ENCODE assay signal across 9 cellular contexts in the genomic region with DNA sequence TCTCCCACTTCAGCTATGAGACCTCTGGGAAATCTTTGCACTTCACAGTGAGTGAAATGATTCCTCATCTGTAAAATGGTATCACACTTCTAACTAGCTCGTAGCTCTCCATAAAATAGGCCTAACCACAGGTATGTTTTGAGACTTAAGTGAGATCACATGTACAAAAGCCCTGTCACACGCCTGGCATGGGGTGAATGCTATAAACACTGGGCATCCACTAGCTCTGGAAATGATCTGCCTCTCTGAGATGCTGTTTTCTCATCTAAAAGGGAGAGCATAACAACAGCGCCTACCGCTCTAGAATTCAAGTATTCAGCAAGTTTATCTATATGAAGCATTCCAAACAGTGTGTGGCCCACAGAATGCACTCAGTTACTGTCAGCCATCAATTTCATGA. TPM values are rescaled to one million over a fixed set of nuclear protein-coding genes. Genes with fewer than 3 reads are reported as not detected.
A peak's percentile ranks its signal among the peaks of the same experiment; 100 is the strongest.
DNase-seq lines count a peak whose midpoint lies in the region; FAIRE-seq and TF ChIP-seq lines count a peak whose summit lies in the region.
"Had no signal": no experiment of that assay in that cellular context is flagged by ENCODE, and none has a peak within 500 bp of the region (broad histone marks: within the 10 kb centered on the region; RNA-seq: fewer than 3 reads in every experiment).

No MANE protein-coding gene starts in this region.

- TF ChIP-seq CTCF in H1 (IDR thresholded peaks at IDR 0.05; ENCODE audit: control extremely low read depth in 1 of 3, insufficient read depth in 1 of 3, low read depth in 1 of 3, low read length in 3 of 3) = no peak

- TF ChIP-seq RAD21 in H1 (IDR thresholded peaks at IDR 0.05 in 1 of 2, conservative IDR thresholded peaks at IDR 0.05 in 1 of 2; ENCODE audit: low read depth in 2 of 2, low read length in 2 of 2) = no peak

- DNase-seq in CD4-positive, alpha-beta memory T cell = no peak
- peak; percentile 60 for DNase-seq in NCI-H2227 (lab: John Stamatoyannopoulos, UW; ENCODE audit: unreplicated experiment)
- no peak for DNase-seq in H1 (ENCODE audit: low read depth in 1 of 2, low spot score in 2 of 2)
- DNase-seq in trophoblast cell = no peak
- no peak for DNase-seq in NCI-H82 treated with DMSO at 0.1 percent for 48 hours (lab: John Stamatoyannopoulos, UW; ENCODE audit: unreplicated experiment)
- no peak for DNase-seq in activated CD8-positive, alpha-beta memory T cell treated with anti-CD3 and anti-CD28 coated beads, Interleukin-2, amount 50 U/mL, for 48 hours
- DNase-seq in NCI-H2196 (lab: John Stamatoyannopoulos, UW; ENCODE audit: unreplicated experiment) = no peak
- no peak for DNase-seq in occipital lobe (lab: John Stamatoyannopoulos, UW)

- H3K9ac ChIP-seq in H1 (replicated peaks in 1 of 4; ENCODE audit: extremely low read depth in 1 of 4, low read depth in 3 of 4, low read length in 3 of 4) (no peak overlapping the region), trophoblast cell (ENCODE audit: low read length) (no peak overlapping the region)

- WGBS in H1 (ENCODE audit: extremely low coverage in 1 of 2, insufficient coverage in 1 of 2, insufficient read length in 1 of 2, insufficient replicate concordance in 2 of 2, low coverage in 1 of 2, low lambda C conversion rate in 2 of 2, missing lambda C conversion rate in 1 of 2), 2 experiments = 94% methylated on average over 4 of the region's 4 CpGs; no CpG with 5 or more reads in 1 of the 2 experiments
- no CpG with 5 or more reads among the region's 4 CpGs for WGBS in trophoblast cell (ENCODE audit: extremely low coverage, insufficient coverage, insufficient read length)

- H3K23ac ChIP-seq in H1 (ENCODE audit: insufficient read length) (no peak overlapping the region), trophoblast cell (ENCODE audit: low read length) (no peak overlapping the region)

- H2BK12ac ChIP-seq in H1 (ENCODE audit: low read depth, low read length) (no peak overlapping the region), trophoblast cell (ENCODE audit: low read length) (no peak overlapping the region)

- no peaks in the 10 kb centered on the region for H3K27me3 ChIP-seq in CD4-positive, alpha-beta memory T cell (ENCODE audit: insufficient read depth, low read length)
- H3K27me3 ChIP-seq in H1 (replicated peaks in 1 of 4; ENCODE audit: control insufficient read depth in 3 of 4, extremely low read depth in 1 of 4, insufficient read depth in 3 of 4, low read length in 3 of 4) (no peaks in the 10 kb centered on the region), trophoblast cell (ENCODE audit: insufficient read depth, low read length) (no peaks in the 10 kb centered on the region)

- H3K14ac ChIP-seq in H1 (ENCODE audit: insufficient read length) (no peak overlapping the region), trophoblast cell (ENCODE audit: low read length) (no peak overlapping the region)

- H2AK5ac ChIP-seq in H1 (ENCODE audit: low read depth, low read length) (no peak overlapping the region), trophoblast cell (ENCODE audit: low read length) (no peak overlapping the region)

- H4K8ac ChIP-seq in H1 (ENCODE audit: extremely low read depth, insufficient read depth, low read length) = no peak overlapping the region
- no peak overlapping the region for H4K8ac ChIP-seq in trophoblast cell (ENCODE audit: low read depth, low read length)

- H4K12ac ChIP-seq in trophoblast cell (ENCODE audit: low read depth, low read length) = no peak overlapping the region

- POLR2A ChIA-PET in CD4-positive, alpha-beta memory T cell (lab: Charles Lee; ENCODE audit: partially characterized antibody) = no interaction called here
- POLR2A ChIA-PET in H1 (lab: Charles Lee; ENCODE audit: partially characterized antibody) = interaction anchor here (1.1 to 2.1 kb wide), 4 partner anchors 8 to 30 kb away, joined by 3 to 7 read pairs (median 4); no protein-coding TSS in a partner anchor

- peaks cover 9% of the 10 kb centered on the region for H3K23me2 ChIP-seq in H1 (ENCODE audit: low read depth, low read length)

- H3K18ac ChIP-seq in H1 (ENCODE audit: extremely low read depth, low read length) (no peak overlapping the region), trophoblast cell (ENCODE audit: low read length) (no peak overlapping the region)

- H3K27ac Mint-ChIP-seq in CD4-positive, alpha-beta memory T cell = peak overlapping the region; percentile 32 to 99 (median 98)

- H2BK120ac ChIP-seq in H1 (replicated peaks; ENCODE audit: low read depth, low read length) (no peak overlapping the region), trophoblast cell (ENCODE audit: insufficient read depth, low read length, poor library complexity) (no peak overlapping the region)

- no peak for TF ChIP-seq EP300 in H1 (IDR thresholded peaks at IDR 0.05; ENCODE audit: borderline replicate concordance in 1 of 2, low read depth in 2 of 2, low read length in 2 of 2)

- no peak for FAIRE-seq in H1 (lab: Jason Lieb, UNC)

- H3K4ac ChIP-seq in H1 (replicated peaks; ENCODE audit: insufficient read length, low read depth, low read length) (no peak overlapping the region), trophoblast cell (ENCODE audit: low read depth, low read length) (peak overlapping the region; percentile 87)

- H3K79me1 ChIP-seq in H1 (ENCODE audit: low read depth, low read length) = peaks cover 22% of the 10 kb centered on the region
- H3K79me1 ChIP-seq in trophoblast cell (ENCODE audit: low read length) = peaks cover 9% of the 10 kb centered on the region

- no peak overlapping the region for H3K56ac ChIP-seq in H1 (replicated peaks; ENCODE audit: insufficient read length, low read depth, low read length)

- H3K27ac ChIP-seq in CD4-positive, alpha-beta memory T cell (ENCODE audit: low read depth, low read length) = peak overlapping the region; percentile 88
- H3K27ac ChIP-seq in H1 (ENCODE audit: low read depth, low read length) (no peak overlapping the region), trophoblast cell (ENCODE audit: low read depth, low read length) (no peak overlapping the region)

- H3K79me2 ChIP-seq in H1 (ENCODE audit: control insufficient read depth in 1 of 2, insufficient read depth in 2 of 2, low read length in 2 of 2) (peaks cover 9 to 65% of the 10 kb centered on the region in 2 experiments; a peak in 3 of 4 replicates), trophoblast cell (ENCODE audit: control insufficient read depth, insufficient read depth, low read length, poor library complexity) (peaks cover 23% of the 10 kb centered on the region)

- intact Hi-C loops in CD4-positive, alpha-beta memory T cell (cut with micrococcal nuclease) = loop anchor here (10.0 kb wide), 1 partner anchor 142 kb away; a partner anchor contains a TSS

- H3K27me3 Mint-ChIP-seq in CD4-positive, alpha-beta memory T cell = no peaks in the 10 kb centered on the region

- H3K4me1 ChIP-seq in CD4-positive, alpha-beta memory T cell (ENCODE audit: insufficient read depth, low read length) = peaks cover 75% of the 10 kb centered on the region
- peaks cover 0 to 20% (median 14%) of the 10 kb centered on the region in 4 experiments; a peak in 6 of 7 replicates for H3K4me1 ChIP-seq in H1 (replicated peaks in 1 of 4; ENCODE audit: control insufficient read depth in 3 of 4, insufficient read depth in 4 of 4, low read length in 3 of 4)
- H3K4me1 ChIP-seq in trophoblast cell (ENCODE audit: control insufficient read depth in 1 of 2, insufficient read depth in 2 of 2, low read length in 2 of 2) = peaks cover 6 to 19% of the 10 kb centered on the region in 2 experiments

- H2BK5ac ChIP-seq in H1 (ENCODE audit: low read depth, low read length) = no peak overlapping the region
- no peak overlapping the region for H2BK5ac ChIP-seq in trophoblast cell (ENCODE audit: low read depth, low read length, poor library complexity)

- H2AFZ ChIP-seq in H1 (ENCODE audit: low read length) (no peak overlapping the region), trophoblast cell (ENCODE audit: insufficient read depth, low read length, poor library complexity) (no peak overlapping the region)

- H3K4me1 Mint-ChIP-seq in CD4-positive, alpha-beta memory T cell = peaks cover 33 to 77% (median 55%) of the 10 kb centered on the region in 4 donors

- peaks cover 0 to 5% (median 0%) of the 10 kb centered on the region in 8 donors for H3K9me3 Mint-ChIP-seq in CD4-positive, alpha-beta memory T cell

- H4K20me1 ChIP-seq in H1 (replicated peaks in 1 of 2; ENCODE audit: control insufficient read depth in 1 of 2, insufficient read depth in 2 of 2, low read length in 2 of 2) = peaks cover 5 to 7% of the 10 kb centered on the region in 2 experiments

- no peaks in the 10 kb centered on the region for H3K9me3 ChIP-seq in CD4-positive, alpha-beta memory T cell (ENCODE audit: control insufficient read depth in 1 of 2, low read length in 2 of 2)
- H3K9me3 ChIP-seq in H1 (ENCODE audit: insufficient read depth in 2 of 2, low read depth in 1 of 2, low read length in 1 of 2) (no peaks in the 10 kb centered on the region), trophoblast cell (ENCODE audit: insufficient read depth, low read depth, low read length) (no peaks in the 10 kb centered on the region)
- H3K9me3 ChIP-seq: HAP-1 had no signal

- TF ChIP-seq POLR2A in H1 (IDR thresholded peaks at IDR 0.05; ENCODE audit: control extremely low read depth in 1 of 2, low read depth in 2 of 2, low read length in 2 of 2) = no peak

- H4K91ac ChIP-seq in H1 (replicated peaks; ENCODE audit: insufficient read length, low read length) (no peak overlapping the region), trophoblast cell (ENCODE audit: low read depth, low read length) (no peak overlapping the region)

- H3K36me3 Mint-ChIP-seq in CD4-positive, alpha-beta memory T cell = peaks cover 0 to 10% of the 10 kb centered on the region in 2 donors

- H3K4me3 ChIP-seq in CD4-positive, alpha-beta memory T cell (ENCODE audit: low read length in 2 of 2) = no peak overlapping the region
- H3K4me3 ChIP-seq in H1 (ENCODE audit: extremely low read depth in 1 of 4, insufficient read depth in 2 of 4, low read depth in 3 of 4, low read length in 4 of 4) = no peak overlapping the region
- H3K4me3 ChIP-seq in trophoblast cell (ENCODE audit: low read depth, low read length) = no peak overlapping the region
- H3K4me3 ChIP-seq: HAP-1 had no signal

- H2BK15ac ChIP-seq in H1 (ENCODE audit: low read length) = peak overlapping the region; percentile 67; the same call in 1 of the 2 replicates

- peak overlapping the region; percentile 62 to 98 (median 94) for H3K4me3 Mint-ChIP-seq in CD4-positive, alpha-beta memory T cell

- no peak overlapping the region for H4K5ac ChIP-seq in H1 (ENCODE audit: insufficient read length, low read depth, low read length)

- no peak overlapping the region; a peak in 1 of 4 replicates for H3K4me2 ChIP-seq in H1 (ENCODE audit: insufficient read depth in 1 of 2, low read depth in 2 of 2, low read length in 2 of 2)
- H3K4me2 ChIP-seq in trophoblast cell (ENCODE audit: low read length) = no peak overlapping the region

- H3K36me3 ChIP-seq in CD4-positive, alpha-beta memory T cell (ENCODE audit: insufficient read depth, low read length) = no peaks in the 10 kb centered on the region
- peaks cover 0 to 3% (median 0%) of the 10 kb centered on the region in 4 experiments; a peak in 1 of 8 replicates for H3K36me3 ChIP-seq in H1 (ENCODE audit: control insufficient read depth in 2 of 4, insufficient read depth in 4 of 4, low read length in 3 of 4)
- peaks cover 8% of the 10 kb centered on the region in 2 experiments for H3K36me3 ChIP-seq in trophoblast cell (ENCODE audit: control insufficient read depth in 1 of 2, insufficient read depth in 2 of 2, low read length in 2 of 2)

- H2BK20ac ChIP-seq in H1 (ENCODE audit: low read length) = no peak overlapping the region

- CTCF ChIA-PET in CD4-positive, alpha-beta memory T cell (lab: Charles Lee; ENCODE audit: partially characterized antibody) = no interaction called here
- CTCF ChIA-PET in H1 (lab: Charles Lee; ENCODE audit: partially characterized antibody) = interaction anchor here (0.6 to 1.1 kb wide), 2 partner anchors 10 to 93 kb away, joined by 3 read pairs; no protein-coding TSS in a partner anchor

RNA-seq across cellular contexts. Expression of a gene that starts 2.2 kb away (rescaled TPM):
- 100 to 1,000 TPM; 168 to 180 TPM for total RNA-seq in CD4-positive, alpha-beta memory T cell
- 10 to 100 TPM; 10.6 to 27.8 TPM for polyA plus RNA-seq in CD4-positive, alpha-beta memory T cell
- 137 and 151 TPM in 2 replicates for total RNA-seq in H1 (2021; fragmentation: NEBNext Ultra II Directional; extraction: Animal tissue kit (Norgen Biotek cat#: 25700))
- 183 and 252 TPM in 2 replicates for polyA plus RNA-seq in H1 (2011; rRNA removed)
- 155 TPM for polyA plus RNA-seq in H1 (2011; cell fraction: cytosol; rRNA removed)
- polyA plus RNA-seq in H1 (2011; cell fraction: nucleus; rRNA removed) = 441 TPM
- 88.9 to 168 TPM (median 110 TPM) in 4 replicates for polyA plus RNA-seq in H1 (2012, experiment 1 of 2)
- 68.5 TPM for polyA plus RNA-seq in H1 (2012, experiment 2 of 2)
- polyA plus RNA-seq in H1 (2013, experiment 1 of 2) = 95.7 TPM
- polyA plus RNA-seq in H1 (2013, experiment 2 of 2) = 92.0 TPM
- 126 and 143 TPM in 2 replicates for polyA minus RNA-seq in H1 (2011; rRNA and poly(A)+ RNA removed)
- 85.3 TPM for polyA minus RNA-seq in H1 (2011; cell fraction: cytosol; rRNA and poly(A)+ RNA removed)
- 82.5 TPM for polyA minus RNA-seq in H1 (2011; cell fraction: nucleus; rRNA and poly(A)+ RNA removed)
- 118 and 120 TPM in 2 replicates for polyA plus RNA-seq in trophoblast cell (2013)
- 51.8 TPM for total RNA-seq in occipital lobe

RNA-seq across cellular contexts. Expression of a gene that starts 56.4 kb away (rescaled TPM):
- total RNA-seq in CD4-positive, alpha-beta memory T cell = 1 to 10 TPM; 1.2 to 1.4 TPM
- not detected for polyA plus RNA-seq in CD4-positive, alpha-beta memory T cell
- total RNA-seq in H1 (2021; fragmentation: NEBNext Ultra II Directional; extraction: Animal tissue kit (Norgen Biotek cat#: 25700)) = 0.63 and 1.9 TPM in 2 replicates
- polyA plus RNA-seq in H1 (2011; rRNA removed) = 2.1 and 4.6 TPM in 2 replicates
- 2.6 TPM for polyA plus RNA-seq in H1 (2011; cell fraction: cytosol; rRNA removed)
- polyA plus RNA-seq in H1 (2011; cell fraction: nucleus; rRNA removed) = 3.3 TPM
- polyA plus RNA-seq in H1 (2012, experiment 1 of 2) = 1.2 to 2.1 TPM (median 1.7 TPM) in 4 replicates
- 1.0 TPM for polyA plus RNA-seq in H1 (2012, experiment 2 of 2)
- 0.87 TPM for polyA plus RNA-seq in H1 (2013, experiment 1 of 2)
- polyA plus RNA-seq in H1 (2013, experiment 2 of 2) = 0.81 TPM
- polyA minus RNA-seq in H1 (2011; rRNA and poly(A)+ RNA removed) = 0.28 and 0.66 TPM in 2 replicates
- polyA minus RNA-seq in H1 (2011; cell fraction: cytosol; rRNA and poly(A)+ RNA removed) = 2.8 TPM
- 1.2 TPM for polyA minus RNA-seq in H1 (2011; cell fraction: nucleus; rRNA and poly(A)+ RNA removed)
- polyA plus RNA-seq in trophoblast cell (2013) = 0.46 and 0.49 TPM in 2 replicates
- 1.7 TPM for total RNA-seq in occipital lobe
